Comparison of ENCODE assay signal across 16 cellular contexts in the genomic region with DNA sequence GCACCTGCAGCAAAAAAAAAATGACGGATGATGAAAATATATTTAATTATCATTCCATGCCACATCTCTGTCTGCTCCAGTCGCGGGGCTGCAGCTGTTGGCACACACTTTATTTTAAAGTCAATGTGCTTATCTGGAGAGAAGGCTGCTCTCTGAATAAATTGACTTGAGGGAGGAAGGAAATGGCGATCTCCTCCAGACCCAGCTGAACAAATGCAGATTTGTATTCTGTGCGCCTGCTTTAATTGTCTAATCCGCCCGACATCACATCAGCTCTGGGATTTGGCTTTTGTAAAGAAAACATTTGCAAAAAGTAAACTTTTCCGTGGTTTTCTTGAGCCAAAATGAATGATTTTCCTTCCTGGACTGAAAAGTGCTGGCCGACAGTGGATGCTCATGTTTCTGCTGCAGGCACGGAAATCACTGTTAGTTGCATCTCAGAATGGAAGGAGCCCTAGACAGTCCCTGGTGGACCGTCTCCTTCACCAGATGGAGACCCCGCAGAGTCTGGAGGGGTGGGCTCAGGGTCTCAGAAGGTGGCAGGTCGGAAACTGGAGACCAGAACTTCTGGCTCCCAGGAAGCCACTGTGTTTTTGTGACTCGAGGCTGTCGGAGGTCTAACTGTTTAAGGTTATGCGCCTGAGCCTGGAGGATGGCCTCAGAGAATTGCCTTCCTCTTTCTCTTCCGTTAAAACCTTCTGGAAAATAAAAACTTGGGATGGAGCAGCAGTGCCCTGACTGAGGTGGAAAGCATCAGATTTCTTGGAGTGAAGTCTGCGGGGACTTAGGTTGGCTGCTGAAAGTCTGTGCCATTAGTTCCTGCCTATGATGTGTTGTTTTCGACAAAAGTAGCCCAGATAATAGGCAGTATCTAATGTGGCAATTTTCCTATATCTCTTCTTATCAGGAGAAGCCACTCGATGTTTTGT.
DNase-seq lines count a peak whose midpoint lies in the region; ATAC-seq and TF ChIP-seq lines count a peak whose summit lies in the region.
"Had no signal": no experiment of that assay in that cellular context is flagged by ENCODE, and none has a peak within 500 bp of the region (broad histone marks: within the 10 kb centered on the region; RNA-seq: fewer than 3 reads in every experiment).

No MANE protein-coding gene starts in this region.

- DNase-seq in NCI-H128 (lab: John Stamatoyannopoulos, UW; ENCODE audit: unreplicated experiment): peak; percentile 49
- DNase-seq in adipocyte (ENCODE audit: low read depth): peak; percentile 28
- DNase-seq in lower lobe of right lung: no peak
- DNase-seq in NCI-H526 treated with DMSO at 0.1 percent for 48 hours (lab: John Stamatoyannopoulos, UW): no peak
- DNase-seq in SJCRH30: no peak
- DNase-seq: activated CD4-positive, alpha-beta T cell treated with anti-CD3 and anti-CD28 coated beads, Interleukin-2, amount 10 ng/mL, durations not matched to agents 7 days and 5 days; activated naive CD8-positive, alpha-beta T cell treated with anti-CD3 and anti-CD28 coated beads for 36 hours; foreskin fibroblast; NCI-H1048; NCI-H226; T-helper 9 cell had no signal

- H3K9me3 ChIP-seq in adipocyte (ENCODE audit: control insufficient read depth, low read length) (no peaks in the 10 kb centered on the region), lower lobe of right lung (no peaks in the 10 kb centered on the region), SJCRH30 (replicated peaks) (0 out of 2 replicates have a peak, but pooled peaks cover 2% of the 10 kb centered on the region)

- H3K4me3 ChIP-seq in ACC112 (ENCODE audit: low read depth, low read length) (peak overlapping the region; percentile 39; the same call in 1 of the 2 replicates), adipocyte (ENCODE audit: low read length) (peak overlapping the region; percentile 56), lower lobe of right lung (peak overlapping the region; percentile 5), SJCRH30 (no peak overlapping the region)
- H3K4me3 ChIP-seq: cardiac muscle cell, lung had no signal

- intact Hi-C loops in lower lobe of right lung (cut with DNase I): no loop called here

- H3K79me2 ChIP-seq in ACC112 (ENCODE audit: control insufficient read depth, insufficient read depth, low read length, unreplicated experiment): no peaks in the 10 kb centered on the region

- H3K27me3 ChIP-seq in ACC112 (ENCODE audit: insufficient read depth, low read length) (peaks cover 56% of the 10 kb centered on the region), adipocyte (replicated peaks; ENCODE audit: control insufficient read depth, insufficient read depth, low read length) (peaks cover 45% of the 10 kb centered on the region), lower lobe of right lung (ENCODE audit: low read depth) (peaks cover 24% of the 10 kb centered on the region), SJCRH30 (peaks cover 33% of the 10 kb centered on the region)
- H3K27me3 ChIP-seq: cardiac muscle cell had no signal

- H3K9ac ChIP-seq in adipocyte (ENCODE audit: low read length): no peak overlapping the region

- H3K4me1 ChIP-seq in ACC112 (ENCODE audit: control insufficient read depth, insufficient read depth, low read length, unreplicated experiment) (no peaks in the 10 kb centered on the region), adipocyte (ENCODE audit: control insufficient read depth, insufficient read depth, low read length) (peaks cover 4% of the 10 kb centered on the region), lower lobe of right lung (peaks cover 3% of the 10 kb centered on the region), SJCRH30 (no peaks in the 10 kb centered on the region)

- ATAC-seq in lower lobe of right lung (no peak), HG03442 (IDR thresholded peaks at IDR 0.05; ENCODE audit: unreplicated experiment) (no peak), GM21825 (IDR thresholded peaks at IDR 0.05; ENCODE audit: unreplicated experiment) (no peak)

- no peak overlapping the region for H2AFZ ChIP-seq in ACC112 (ENCODE audit: low read length, unreplicated experiment)

- TF ChIP-seq CTCF in lower lobe of right lung (IDR thresholded peaks at IDR 0.05): no peak

- no peak overlapping the region for H3K27ac ChIP-seq in ACC112 (ENCODE audit: low read depth, low read length)
- no peak overlapping the region for H3K27ac ChIP-seq in lower lobe of right lung
- no peak overlapping the region for H3K27ac ChIP-seq in SJCRH30
- H3K27ac ChIP-seq: cardiac muscle cell had no signal

- no peaks in the 10 kb centered on the region for H3K36me3 ChIP-seq in ACC112 (ENCODE audit: insufficient read depth, low read length)
- no peaks in the 10 kb centered on the region for H3K36me3 ChIP-seq in adipocyte (ENCODE audit: control insufficient read depth, insufficient read depth, low read length, severe bottlenecking)
- no peaks in the 10 kb centered on the region for H3K36me3 ChIP-seq in lower lobe of right lung
- no peaks in the 10 kb centered on the region for H3K36me3 ChIP-seq in SJCRH30
- H3K36me3 ChIP-seq: cardiac muscle cell had no signal

Comparison
In these comparisons a context has a peak if more than half of its experiments do, and no peak if none do; other contexts are left out.
1. DNase-seq: peak in NCI-H128 (single experiment) and adipocyte (single experiment); none in lower lobe of right lung (single experiment), NCI-H526 treated with DMSO at 0.1 percent for 48 hours (single experiment) and SJCRH30 (0 of 2).